ENCODE assay signal across 8 cellular contexts in genomic region chr15:52679232-52680040, GRCh38.
A peak's percentile ranks its signal among the peaks of the same experiment; 100 is the strongest.
DNase-seq lines count a peak whose midpoint lies in the region; ATAC-seq and TF ChIP-seq lines count a peak whose summit lies in the region.

TSS of gene ATOSA (minus strand) at chr15:52679388. CDS start at chr15:52678021, 1,367 bp downstream.

- H3K9ac ChIP-seq in OCI-LY1 (ENCODE audit: low read length) = peak within 1 kb of the TSS; percentile 78

- H3K9me3 ChIP-seq in OCI-LY1 (ENCODE audit: low read length) = no peaks in the 10 kb centered on the region

- H3K4me1 ChIP-seq in OCI-LY1 (ENCODE audit: insufficient read depth, low read length, severe bottlenecking) = peaks cover 80% of the 10 kb centered on the region

- H3F3A ChIP-seq in OCI-LY1 (ENCODE audit: insufficient read depth, low read length) = no peaks in the 10 kb centered on the region

- peaks cover 34% of the 10 kb centered on the region for H3K79me2 ChIP-seq in OCI-LY1 (ENCODE audit: insufficient read depth, low read length)

- peak within 1 kb of the TSS; percentile 99 for H3K27ac ChIP-seq in OCI-LY1 (ENCODE audit: low read depth, low read length, poor library complexity, severe bottlenecking)

- TF ChIP-seq CTCF in OCI-LY1 (IDR thresholded peaks at IDR 0.05; ENCODE audit: low read length) = no peak

- H3K9me2 ChIP-seq in OCI-LY1 (ENCODE audit: low read depth, low read length) = no peaks in the 10 kb centered on the region

- no peak within 1 kb of the TSS for H2AFZ ChIP-seq in OCI-LY1 (ENCODE audit: low read length)

- peak; percentile 58 for ATAC-seq in GM21447 (IDR thresholded peaks at IDR 0.05; ENCODE audit: unreplicated experiment)

- H3K27me3 ChIP-seq in OCI-LY1 (ENCODE audit: insufficient read depth, low read length) = no peaks in the 10 kb centered on the region

- H4K20me1 ChIP-seq in OCI-LY1 (ENCODE audit: insufficient read depth, low read length) = no peaks in the 10 kb centered on the region

- peak within 1 kb of the TSS; percentile 88 for H3K4me3 ChIP-seq in OCI-LY1 (ENCODE audit: low read depth, low read length, poor library complexity, severe bottlenecking)

- H3K36me3 ChIP-seq in OCI-LY1 (ENCODE audit: insufficient read depth, low read length) = peaks cover 32% of the 10 kb centered on the region

- DNase-seq in D341Med (ENCODE audit: low spot score) (peak; percentile 94), HuH-7 (ENCODE audit: low spot score) (peak; percentile 89), activated T-cell treated with anti-CD3 and anti-CD28 coated beads for 24 hours (ENCODE audit: low read depth) (peak; percentile 87), epidermal melanocyte (ENCODE audit: insufficient read length, low spot score) (peak; percentile 78), middle frontal gyrus (ENCODE audit: extremely low spot score, low spot score) (peak; percentile 79)
- peak; percentile 82 to 83 for DNase-seq in stimulated activated CD8-positive, alpha-beta memory T cell treated with anti-CD3 and anti-CD28 coated beads, Interleukin-2, amount 100 ng/mL, for 48 hours (ENCODE audit: low read depth in 2 of 2)

- peak within 1 kb of the TSS; percentile 75 for H3K4me2 ChIP-seq in OCI-LY1 (ENCODE audit: low read length)

Comparison
In these comparisons a context has a peak if more than half of its experiments do, and no peak if none do; other contexts are left out.
1. Peak in every context shown above with its lines: DNase-seq, ATAC-seq, H3K4me3 ChIP-seq and H3K27ac ChIP-seq.